ENCODE assay signal across 23 cellular contexts in genomic region chr18:78587096-78587495, GRCh38.
A peak's percentile ranks its signal among the peaks of the same experiment; 100 is the strongest.
DNase-seq lines count a peak whose midpoint lies in the region; ATAC-seq and TF ChIP-seq lines count a peak whose summit lies in the region.
"Had no signal": no experiment of that assay in that cellular context is flagged by ENCODE, and none has a peak within 500 bp of the region (broad histone marks: within the 10 kb centered on the region; RNA-seq: fewer than 3 reads in every experiment).

No MANE protein-coding gene starts in this region.

- no peaks in the 10 kb centered on the region for H4K20me1 ChIP-seq in BLaER1
- no peaks in the 10 kb centered on the region for H4K20me1 ChIP-seq in DND-41 (ENCODE audit: insufficient read depth, low read length)

- H3K36me3 ChIP-seq in BLaER1 = no peaks in the 10 kb centered on the region
- no peaks in the 10 kb centered on the region for H3K36me3 ChIP-seq in DND-41 (ENCODE audit: insufficient read depth, low read length)
- H3K36me3 ChIP-seq: Peyer's patch, SJSA1 had no signal

- no peak for TF ChIP-seq CTCF in DND-41 (IDR thresholded peaks at IDR 0.05; ENCODE audit: borderline replicate concordance, extremely low read depth, low read length, poor library complexity, severe bottlenecking)
- TF ChIP-seq CTCF in RWPE1 (conservative IDR thresholded peaks at IDR 0.05; ENCODE audit: low read depth) = no peak

- POLR2A ChIA-PET in RWPE1 (lab: Yijun Ruan, JAX; ENCODE audit: low non-redundant PET) = no interaction called here

- DNase-seq in DND-41 = peak; percentile 23
- DNase-seq in RWPE1 (ENCODE audit: low spot score) = peak; percentile 5
- DNase-seq in islet precursor cell = peak; percentile 18
- DNase-seq in stimulated activated CD4-positive, alpha-beta T cell treated with anti-CD3 and anti-CD28 coated beads, Interleukin-4, amount 100 ng/mL, for 1 hour = no peak
- no peak for DNase-seq in putamen (ENCODE audit: low spot score)
- DNase-seq: C1 segment of cervical spinal cord; CD8-positive, alpha-beta T cell; GDM1; KBM-7; NCI-H1105; NCI-H146; NCI-H2029 treated with DMSO at 0.1 percent for 48 hours; NCI-H226; NCI-H510A treated with DMSO at 0.1 percent for 48 hours; NCI-H82; Peyer's patch had no signal

- CTCF ChIA-PET in RWPE1 (lab: Yijun Ruan, JAX) = interaction anchor here (0.6 kb wide), 1 partner anchor 79 kb away, joined by 4 read pairs; no protein-coding TSS in a partner anchor

- H3K4me3 ChIP-seq in BLaER1 (no peak overlapping the region), DND-41 (ENCODE audit: low read depth in 1 of 2, low read length in 2 of 2) (no peak overlapping the region)
- H3K4me3 ChIP-seq: Peyer's patch, SJSA1 had no signal

- peak; percentile 66; the same call in 2 of the 3 replicates for ATAC-seq in DND-41 (ENCODE audit: insufficient read depth, low read depth)
- no peak for ATAC-seq in HG03135 (IDR thresholded peaks at IDR 0.05; ENCODE audit: unreplicated experiment)
- ATAC-seq in HG02973 (IDR thresholded peaks at IDR 0.05; ENCODE audit: unreplicated experiment) = no peak
- ATAC-seq: CD8-positive, alpha-beta T cell; HepG2; Right ventricle myocardium inferior had no signal

- peaks cover 20% of the 10 kb centered on the region; the same call in 1 of the 2 replicates for H3K9me3 ChIP-seq in BLaER1
- H3K9me3 ChIP-seq in DND-41 (ENCODE audit: insufficient read depth, low read length, severe bottlenecking) = no peaks in the 10 kb centered on the region
- H3K9me3 ChIP-seq: Peyer's patch, SJSA1 had no signal

- H3K27ac ChIP-seq in BLaER1 = no peak overlapping the region
- H3K27ac ChIP-seq in DND-41 (ENCODE audit: low read length) = no peak overlapping the region
- H3K27ac ChIP-seq in RWPE1 = no peak overlapping the region
- H3K27ac ChIP-seq: HL-60, Peyer's patch, SJSA1 had no signal

- H3K4me2 ChIP-seq in BLaER1 = peak overlapping the region; percentile 34
- H3K4me2 ChIP-seq in DND-41 (ENCODE audit: insufficient read depth, low read length) = no peak overlapping the region

- H3K9ac ChIP-seq in BLaER1 = no peak overlapping the region
- H3K9ac ChIP-seq in DND-41 (ENCODE audit: low read depth, low read length) = no peak overlapping the region

- H3K79me2 ChIP-seq in DND-41 (ENCODE audit: insufficient read depth, low read length) = no peaks in the 10 kb centered on the region

- H2AFZ ChIP-seq in DND-41 (ENCODE audit: low read depth, low read length) = no peak overlapping the region

- H3K27me3 ChIP-seq in BLaER1 (no peaks in the 10 kb centered on the region), DND-41 (ENCODE audit: insufficient read depth, low read length, poor library complexity) (peaks cover 5% of the 10 kb centered on the region)
- H3K27me3 ChIP-seq: Peyer's patch, SJSA1 had no signal

- peaks cover 44% of the 10 kb centered on the region for H3K4me1 ChIP-seq in BLaER1
- no peaks in the 10 kb centered on the region for H3K4me1 ChIP-seq in DND-41 (ENCODE audit: insufficient read depth, low read length)
- H3K4me1 ChIP-seq: Peyer's patch, SJSA1 had no signal

Comparison
In these comparisons a context has a peak if more than half of its experiments do, and no peak if none do; other contexts are left out.
1. DNase-seq: peak in DND-41 (single experiment), RWPE1 (single experiment) and islet precursor cell (single experiment); none in stimulated activated CD4-positive, alpha-beta T cell treated with anti-CD3 and anti-CD28 coated beads, Interleukin-4, amount 100 ng/mL, for 1 hour (single experiment) and putamen (single experiment).